Comparison of ENCODE assay signal across 23 cellular contexts in genomic region chr7:138237995-138238394, GRCh38.
"Had no signal": no experiment of that assay in that cellular context is flagged by ENCODE, and none has a peak within 500 bp of the region (broad histone marks: within the 10 kb centered on the region; RNA-seq: fewer than 3 reads in every experiment).

No MANE protein-coding gene starts in this region.

- H3K79me2 ChIP-seq: hepatocyte, parathyroid adenoma had no signal

- H3K36me3 ChIP-seq: tibial nerve, upper lobe of right lung, vagina had no signal

- H3K4me2 ChIP-seq: hepatocyte had no signal

- H3K4me1 ChIP-seq: foreskin keratinocyte, parathyroid adenoma, psoas muscle, tibial nerve, upper lobe of right lung, vagina had no signal

- H2AFZ ChIP-seq: hepatocyte, parathyroid adenoma had no signal

- H3K9me3 ChIP-seq: testis, upper lobe of right lung had no signal

- H3K4me3 ChIP-seq: hepatocyte, psoas muscle, testis, tibial nerve, upper lobe of right lung, vagina had no signal

- FAIRE-seq: endothelial cell of umbilical vein, kidney had no signal

- H3K27me3 ChIP-seq: foreskin keratinocyte, hepatocyte, testis, tibial nerve, upper lobe of right lung, vagina had no signal

- H3K27ac ChIP-seq: foreskin keratinocyte, hepatocyte, parathyroid adenoma, psoas muscle, testis, tibial nerve, upper lobe of right lung, vagina had no signal

- DNase-seq: effector CD4-positive, alpha-beta T cell; endodermal cell; erythroblast; foreskin keratinocyte; kidney; left cardiac atrium; left ventricle myocardium superior; naive thymus-derived CD4-positive, alpha-beta T cell; nephron progenitor cell; psoas muscle; retina; stimulated activated CD4-positive, alpha-beta T cell treated with anti-CD3 and anti-CD28 coated beads, Interleukin-2, amount 100 ng/mL, for 24 hours; stimulated activated CD4-positive, alpha-beta T cell treated with anti-CD3 and anti-CD28 coated beads, Interleukin-4, amount 100 ng/mL, for 4 hours; stimulated activated naive B cell treated with anti-CD40 and anti-IgM and Interleukin-4, amounts not matched to agents 10 μg/mL and 1 μg/mL and 100 μg/mL, for 72 hours; stimulated activated naive CD8-positive, alpha-beta T cell treated with anti-CD3 and anti-CD28 coated beads, Interleukin-15, amount 100 ng/mL, for 72 hours; testis; upper lobe of right lung had no signal

- H3K9ac ChIP-seq: parathyroid adenoma had no signal

- ATAC-seq: foreskin keratinocyte; left cardiac atrium; left ventricle myocardium superior; naive thymus-derived CD4-positive, alpha-beta T cell; psoas muscle; sciatic nerve; stimulated activated naive B cell treated with anti-CD40 and anti-IgM and Interleukin-4, amounts not matched to agents 10 μg/mL and 1 μg/mL and 100 μg/mL, for 72 hours; stimulated activated naive CD8-positive, alpha-beta T cell treated with anti-CD3 and anti-CD28 coated beads, Interleukin-15, amount 100 ng/mL, for 72 hours; upper lobe of right lung had no signal
